In the genomic region with DNA sequence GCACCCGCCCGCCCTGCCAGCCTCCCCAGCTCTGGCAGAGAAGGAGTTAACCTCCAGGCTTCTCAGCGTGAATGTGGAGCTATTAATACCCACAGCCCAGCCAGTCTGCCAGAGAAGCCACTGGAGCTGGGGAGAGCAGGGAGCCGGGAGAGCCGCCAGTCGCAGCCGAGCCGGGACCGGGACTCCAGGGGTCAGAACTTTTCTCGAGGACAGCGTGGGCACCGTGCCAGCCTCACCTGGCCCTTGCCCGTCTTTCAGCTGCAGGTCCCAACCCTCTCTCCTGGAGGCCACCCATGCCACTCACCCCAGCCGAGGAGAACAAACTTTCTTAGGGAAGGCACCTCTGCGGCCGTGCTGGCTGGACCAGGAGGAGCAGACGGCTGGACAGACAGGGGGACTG, we compare ENCODE assay signal across 2 cellular contexts.
TF ChIP-seq lines count a peak whose summit lies in the region.

No MANE protein-coding gene starts in this region.

TF ChIP-seq in IMR-90, 13 proteins besides CTCF, POLR2A, EP300 and RAD21:
- TF ChIP-seq CEBPB (IDR thresholded peaks at IDR 0.05; ENCODE audit: low read depth, low read length) = no peak
- TF ChIP-seq, protein P1, sequence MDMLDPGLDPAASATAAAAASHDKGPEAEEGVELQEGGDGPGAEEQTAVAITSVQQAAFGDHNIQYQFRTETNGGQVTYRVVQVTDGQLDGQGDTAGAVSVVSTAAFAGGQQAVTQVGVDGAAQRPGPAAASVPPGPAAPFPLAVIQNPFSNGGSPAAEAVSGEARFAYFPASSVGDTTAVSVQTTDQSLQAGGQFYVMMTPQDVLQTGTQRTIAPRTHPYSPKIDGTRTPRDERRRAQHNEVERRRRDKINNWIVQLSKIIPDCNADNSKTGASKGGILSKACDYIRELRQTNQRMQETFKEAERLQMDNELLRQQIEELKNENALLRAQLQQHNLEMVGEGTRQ (IDR thresholded peaks at IDR 0.05; ENCODE audit: low read depth, low read length) = no peak
- no peak for TF ChIP-seq MXI1 (IDR thresholded peaks at IDR 0.05; ENCODE audit: borderline replicate concordance, low read depth, low read length)
- TF ChIP-seq NFE2L2 (IDR thresholded peaks at IDR 0.05; ENCODE audit: low read depth, low read length) = no peak
- TF ChIP-seq RFX5 (IDR thresholded peaks at IDR 0.05; ENCODE audit: low read depth, low read length) = no peak
- TF ChIP-seq RCOR1 (IDR thresholded peaks at IDR 0.05; ENCODE audit: insufficient replicate concordance, low read length) = no peak
- TF ChIP-seq SMC3 (IDR thresholded peaks at IDR 0.05; ENCODE audit: low read depth, low read length) = no peak
- TF ChIP-seq BHLHE40 (IDR thresholded peaks at IDR 0.05; ENCODE audit: low read depth, low read length) = no peak
- no peak for TF ChIP-seq CHD1 (IDR thresholded peaks at IDR 0.05; ENCODE audit: low read depth, low read length)
- TF ChIP-seq, protein P2, sequence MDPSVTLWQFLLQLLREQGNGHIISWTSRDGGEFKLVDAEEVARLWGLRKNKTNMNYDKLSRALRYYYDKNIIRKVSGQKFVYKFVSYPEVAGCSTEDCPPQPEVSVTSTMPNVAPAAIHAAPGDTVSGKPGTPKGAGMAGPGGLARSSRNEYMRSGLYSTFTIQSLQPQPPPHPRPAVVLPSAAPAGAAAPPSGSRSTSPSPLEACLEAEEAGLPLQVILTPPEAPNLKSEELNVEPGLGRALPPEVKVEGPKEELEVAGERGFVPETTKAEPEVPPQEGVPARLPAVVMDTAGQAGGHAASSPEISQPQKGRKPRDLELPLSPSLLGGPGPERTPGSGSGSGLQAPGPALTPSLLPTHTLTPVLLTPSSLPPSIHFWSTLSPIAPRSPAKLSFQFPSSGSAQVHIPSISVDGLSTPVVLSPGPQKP (IDR thresholded peaks at IDR 0.05; ENCODE audit: borderline replicate concordance, low read depth, low read length) = no peak
- no peak for TF ChIP-seq MAFK (IDR thresholded peaks at IDR 0.05; ENCODE audit: low read depth, low read length)

TF ChIP-seq in H1, 55 proteins besides CTCF, POLR2A, EP300 and RAD21:
- 0 out of 2 replicates have a peak, but pooled peaks have one; percentile 43 for TF ChIP-seq TAF1 (IDR thresholded peaks at IDR 0.05; ENCODE audit: low read depth, low read length)
- no peak for TF ChIP-seq ZNF274 (IDR thresholded peaks at IDR 0.05; ENCODE audit: borderline replicate concordance, extremely low read depth, low read length)
